ENCODE assay signal across 12 cellular contexts in the genomic region with DNA sequence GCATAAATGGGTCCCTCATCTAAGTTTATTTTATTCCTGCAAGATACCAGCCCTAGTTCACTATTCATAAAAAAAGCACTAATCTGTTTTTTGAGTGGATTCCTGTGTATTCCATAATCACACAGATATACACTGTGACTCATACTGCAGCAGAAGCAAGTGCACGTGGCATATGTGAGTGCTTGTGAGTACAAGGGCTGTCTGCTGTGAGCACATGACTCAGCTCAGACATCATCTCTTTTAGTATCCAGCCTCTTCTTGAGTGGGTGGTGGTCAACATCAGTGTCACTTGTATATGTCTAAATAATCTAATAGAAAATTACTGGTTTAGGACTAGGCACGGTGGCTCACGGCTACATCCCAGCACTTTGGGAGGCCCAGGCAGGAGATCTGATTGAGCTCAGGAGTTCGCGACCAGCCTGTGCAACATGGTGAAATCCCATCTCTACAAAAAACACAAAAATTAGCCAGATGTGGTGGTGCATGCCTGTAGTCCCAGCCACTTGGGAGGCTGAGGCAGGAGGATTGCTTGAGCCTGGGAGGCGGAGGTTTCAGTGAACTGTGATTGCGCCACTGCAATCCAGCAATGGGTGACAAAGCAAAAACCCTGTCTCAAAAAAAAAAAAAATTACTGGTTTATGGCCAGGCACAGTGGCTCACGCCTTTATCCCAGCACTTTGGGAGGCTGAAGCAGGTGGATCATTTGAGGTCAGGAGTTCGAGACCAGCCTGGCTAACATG. TPM values are rescaled to one million over a fixed set of nuclear protein-coding genes. Genes with fewer than 3 reads are reported as not detected.
DNase-seq lines count a peak whose midpoint lies in the region; ATAC-seq and TF ChIP-seq lines count a peak whose summit lies in the region.
"Had no signal": no experiment of that assay in that cellular context is flagged by ENCODE, and none has a peak within 500 bp of the region (broad histone marks: within the 10 kb centered on the region; RNA-seq: fewer than 3 reads in every experiment).

No MANE protein-coding gene starts in this region.

- 84 to 89% methylated on average over 9 of the region's 9 CpGs for WGBS in lower leg skin, 2 donors

- peaks cover 18% of the 10 kb centered on the region for H3K36me3 Mint-ChIP-seq in glutamatergic neuron (ENCODE audit: unreplicated experiment)

- H3K27me3 Mint-ChIP-seq in glutamatergic neuron (ENCODE audit: unreplicated experiment): peaks cover 12% of the 10 kb centered on the region
- H3K27me3 Mint-ChIP-seq: B cell had no signal

- TF ChIP-seq POLR2A in lower leg skin (IDR thresholded peaks at IDR 0.05): no peak

- H3K4me3 ChIP-seq in lower leg skin (ENCODE audit: low read depth, poor library complexity, severe bottlenecking): no peak overlapping the region
- H3K4me3 ChIP-seq: testis had no signal

- peak overlapping the region; percentile 54 for H3K4me3 Mint-ChIP-seq in glutamatergic neuron (ENCODE audit: unreplicated experiment)
- H3K4me3 Mint-ChIP-seq: B cell had no signal

- intact Hi-C loops in lower leg skin (cut with DNase I; ENCODE audit: low total_unique reads): no loop called here

- peak overlapping the region; percentile 96 for H3K27ac Mint-ChIP-seq in glutamatergic neuron (ENCODE audit: unreplicated experiment)
- H3K27ac Mint-ChIP-seq: B cell had no signal

- no peak for ATAC-seq in GM21381 (IDR thresholded peaks at IDR 0.05; ENCODE audit: unreplicated experiment)
- ATAC-seq in HG02981 (IDR thresholded peaks at IDR 0.05; ENCODE audit: unreplicated experiment): no peak
- ATAC-seq: HCT116 had no signal

- TF ChIP-seq CTCF in glutamatergic neuron (IDR thresholded peaks at IDR 0.05; ENCODE audit: partially characterized antibody, unreplicated experiment): no peak
- TF ChIP-seq CTCF in lower leg skin (IDR thresholded peaks at IDR 0.05): no peak

- peaks cover 10% of the 10 kb centered on the region for H3K9me3 Mint-ChIP-seq in glutamatergic neuron (ENCODE audit: unreplicated experiment)

- H3K4me1 Mint-ChIP-seq in glutamatergic neuron (ENCODE audit: low read depth, unreplicated experiment): peaks cover 30% of the 10 kb centered on the region
- H3K4me1 Mint-ChIP-seq: B cell had no signal

- peak; percentile 1 for DNase-seq in NCI-H2227 (lab: John Stamatoyannopoulos, UW; ENCODE audit: unreplicated experiment)
- DNase-seq in NCI-H2227 treated with DMSO at 0.1 percent for 48 hours (lab: John Stamatoyannopoulos, UW): no peak
- DNase-seq in amniotic stem cell (lab: John Stamatoyannopoulos, UW): peak; percentile 90
- DNase-seq in glutamatergic neuron: no peak
- DNase-seq in superior temporal gyrus (ENCODE audit: extremely low spot score): peak; percentile 64
- no peak for DNase-seq in lower leg skin (ENCODE audit: low spot score in 2 of 2)
- DNase-seq: activated CD4-positive, alpha-beta T cell treated with anti-CD3 and anti-CD28 coated beads for 1 hour; testis had no signal

RNA-seq across cellular contexts. Expression of a gene that starts 49.8 kb away (rescaled TPM):
- total RNA-seq in glutamatergic neuron (ENCODE audit: unreplicated experiment): 121 TPM
- total RNA-seq in lower leg skin: 10 to 100 TPM; 19.3 to 36.8 (median 32.0) TPM

Comparison
In these comparisons a context has a peak if more than half of its experiments do, and no peak if none do; other contexts are left out.
1. DNase-seq: peak in NCI-H2227 (single experiment), amniotic stem cell (single experiment) and superior temporal gyrus (single experiment); none in NCI-H2227 treated with DMSO at 0.1 percent for 48 hours (single experiment), glutamatergic neuron (single experiment) and lower leg skin (0 of 2).